11 cellular contexts compared by ENCODE assay signal in the genomic region with DNA sequence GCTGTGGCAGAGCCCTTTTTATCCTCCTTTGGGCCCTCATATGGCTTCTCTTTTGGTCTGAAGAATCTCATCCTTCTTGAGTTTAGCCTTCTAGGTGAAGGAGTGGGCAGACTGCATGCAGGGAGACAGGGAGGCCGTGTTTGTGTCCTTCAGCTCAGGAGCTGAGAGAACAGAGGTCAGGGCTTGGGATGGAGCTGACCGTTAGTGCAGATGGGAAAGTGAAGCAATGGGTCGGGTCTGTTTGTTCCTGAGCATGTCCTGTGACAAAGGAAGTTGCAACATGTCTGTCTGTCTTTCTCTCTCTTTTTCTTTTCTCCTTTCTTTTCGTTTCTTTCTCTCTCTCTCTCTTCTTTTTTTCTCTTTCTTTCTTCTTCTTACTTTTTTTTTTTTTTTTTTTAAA. TPM values are rescaled to one million over a fixed set of nuclear protein-coding genes. Genes with fewer than 3 reads are reported as not detected.
DNase-seq lines count a peak whose midpoint lies in the region; ATAC-seq, FAIRE-seq and TF ChIP-seq lines count a peak whose summit lies in the region.
"Had no signal": no experiment of that assay in that cellular context is flagged by ENCODE, and none has a peak within 500 bp of the region (broad histone marks: within the 10 kb centered on the region; RNA-seq: fewer than 3 reads in every experiment).

No MANE protein-coding gene starts in this region.

- DNase-seq in activated naive CD8-positive, alpha-beta T cell treated with anti-CD3 and anti-CD28 coated beads for 36 hours, result no peak
- DNase-seq in GM12878 (ENCODE audit: low read depth, low spot score) (no peak), right lobe of liver (peak; percentile 60 to 87 (median 76)), upper lobe of left lung (no peak), HPDE6-E6E7 (ENCODE audit: extremely low spot score) (no peak), iPS-NIHi11 (ENCODE audit: low spot score) (no peak)
- DNase-seq in activated T-helper 1 cell treated with anti-CD3 and anti-CD28 coated beads, Interleukin-12 subunit alpha, Interleukin-12 subunit beta, Interleukin-2, Interleukin-4 antibody, amounts not matched to agents 30 ng/mL and 10 ng/mL and 1 ng/mL, durations not matched to agents 14 hours and 24 hours and 36 hours (ENCODE audit: low spot score), result no peak
- DNase-seq: OCI-M1; stimulated activated naive CD4-positive, alpha-beta T cell had no signal

- no peak overlapping the region for H3K4me2 ChIP-seq in GM12878 (ENCODE audit: control insufficient read depth, insufficient read depth)

- TF ChIP-seq POLR2A in GM12878 (IDR thresholded peaks at IDR 0.05; ENCODE audit: low read depth, low read length) (no peak), right lobe of liver (IDR thresholded peaks at IDR 0.05) (peak; percentile 18), upper lobe of left lung (IDR thresholded peaks at IDR 0.05) (no peak)

- H3K4me1 Mint-ChIP-seq in activated naive CD8-positive, alpha-beta T cell (ENCODE audit: low read depth), result peaks cover 64% of the 10 kb centered on the region
- H3K4me1 Mint-ChIP-seq in activated naive CD8-positive, alpha-beta T cell treated with anti-CD3 and anti-CD28 coated beads for 36 hours, result peaks cover 56% of the 10 kb centered on the region
- H3K4me1 Mint-ChIP-seq in activated T-helper 1 cell treated with anti-CD3 and anti-CD28 coated beads, Interleukin-12 subunit alpha, Interleukin-12 subunit beta, Interleukin-2, Interleukin-4 antibody, amounts not matched to agents 30 ng/mL and 10 ng/mL and 1 ng/mL, durations not matched to agents 14 hours and 24 hours and 36 hours (ENCODE audit: low read depth), result peaks cover 84% of the 10 kb centered on the region

- H3K9ac ChIP-seq in GM12878 (ENCODE audit: control insufficient read depth, insufficient read depth, low read length), result no peak overlapping the region

- CTCF ChIA-PET in GM12878 (lab: Yijun Ruan, JAX), result interaction anchor here (0.6 to 2.1 kb wide), 7 partner anchors 10 to 43 kb away, joined by 3 to 10 read pairs (median 4); no protein-coding TSS in a partner anchor

- no peak overlapping the region for H2AFZ ChIP-seq in GM12878 (ENCODE audit: control insufficient read depth, low read depth, low read length)

- H3K36me3 ChIP-seq in GM12878 (ENCODE audit: control insufficient read depth in 2 of 2, insufficient read depth in 2 of 2, low read length in 1 of 2) (peaks cover 12 to 15% of the 10 kb centered on the region in 2 experiments), right lobe of liver (no peaks in the 10 kb centered on the region), upper lobe of left lung (no peaks in the 10 kb centered on the region)

- TF ChIP-seq CTCF in GM12878 (IDR thresholded peaks at IDR 0.05 in 2 of 3, conservative IDR thresholded peaks at IDR 0.05 in 1 of 3; ENCODE audit: control insufficient read depth in 2 of 3, extremely low read depth in 1 of 3, insufficient read depth in 1 of 3, low read depth in 3 of 3, low read length in 3 of 3) (no peak), right lobe of liver (IDR thresholded peaks at IDR 0.05) (no peak), upper lobe of left lung (IDR thresholded peaks at IDR 0.05) (no peak)

- ATAC-seq in GM12878, result no peak
- ATAC-seq in right lobe of liver, result peak; percentile 88 to 93 (median 90)
- ATAC-seq in upper lobe of left lung (ENCODE audit: low FRiP score in 2 of 2), result peak in 1 of 2 donors; percentile 63
- ATAC-seq: activated CD4-positive, CD25-positive, alpha-beta regulatory T cell treated with anti-CD3 and anti-CD28 coated beads, Interleukin-2, amount 50 U/mL, for 24 hours had no signal

- peaks cover 19% of the 10 kb centered on the region for H4K20me1 ChIP-seq in GM12878 (ENCODE audit: control insufficient read depth, insufficient read depth)

- WGBS in GM12878 (ENCODE audit: insufficient coverage, insufficient replicate concordance, low lambda C conversion rate, missing lambda C conversion rate), result 67% methylated on average over 4 of the region's 4 CpGs
- WGBS in right lobe of liver (ENCODE audit: insufficient coverage, low coverage, low lambda C conversion rate, missing lambda C conversion rate), result 6% methylated on average over 4 of the region's 4 CpGs
- 21 to 25% methylated on average over 4 of the region's 4 CpGs for WGBS in upper lobe of left lung, 2 donors

- TF ChIP-seq RAD21 in GM12878 (IDR thresholded peaks at IDR 0.05; ENCODE audit: insufficient read depth, low read depth, low read length), result no peak

- H3K27ac ChIP-seq in GM12878 (ENCODE audit: control insufficient read depth, insufficient read depth) (no peak overlapping the region), right lobe of liver (peak overlapping the region; percentile 28 to 85 (median 75)), upper lobe of left lung (peak overlapping the region; percentile 19 to 77 (median 58))

- H3K27ac Mint-ChIP-seq in activated naive CD8-positive, alpha-beta T cell, result peak overlapping the region; percentile 59
- H3K27ac Mint-ChIP-seq in activated naive CD8-positive, alpha-beta T cell treated with anti-CD3 and anti-CD28 coated beads for 36 hours, result no peak overlapping the region
- no peak overlapping the region for H3K27ac Mint-ChIP-seq in activated T-helper 1 cell treated with anti-CD3 and anti-CD28 coated beads, Interleukin-12 subunit alpha, Interleukin-12 subunit beta, Interleukin-2, Interleukin-4 antibody, amounts not matched to agents 30 ng/mL and 10 ng/mL and 1 ng/mL, durations not matched to agents 14 hours and 24 hours and 36 hours

- peaks cover 65% of the 10 kb centered on the region for H3K79me2 ChIP-seq in GM12878 (ENCODE audit: control insufficient read depth, insufficient read depth, low read length)

- TF ChIP-seq EP300 in GM12878 (IDR thresholded peaks at IDR 0.05; ENCODE audit: borderline replicate concordance in 1 of 2, control insufficient read depth in 1 of 2, low read depth in 2 of 2, low read length in 2 of 2) (no peak), upper lobe of left lung (IDR thresholded peaks at IDR 0.05) (no peak)

- in situ Hi-C loops in GM12878 (cut with MboI), result no loop called here

- H3K4me3 ChIP-seq in GM12878 (no peak overlapping the region), right lobe of liver (peak overlapping the region in 1 of 3 donors; percentile 6), upper lobe of left lung (no peak overlapping the region)

- H3K27me3 ChIP-seq in GM12878 (replicated peaks in 1 of 2; ENCODE audit: control insufficient read depth in 2 of 2, insufficient read depth in 2 of 2, low read length in 1 of 2), result no peaks in the 10 kb centered on the region
- no peaks in the 10 kb centered on the region for H3K27me3 ChIP-seq in right lobe of liver
- H3K27me3 ChIP-seq in upper lobe of left lung, result no peaks in the 10 kb centered on the region

- intact Hi-C loops in GM12878 (cut with micrococcal nuclease; ENCODE audit: unreplicated experiment), result no loop called here
- intact Hi-C loops in right lobe of liver (cut with DNase I), result no loop called here
- intact Hi-C loops in activated T-helper 1 cell treated with anti-CD3 and anti-CD28 coated beads, Interleukin-12 subunit alpha, Interleukin-12 subunit beta, Interleukin-2, Interleukin-4 antibody, amounts not matched to agents 30 ng/mL and 10 ng/mL and 1 ng/mL, durations not matched to agents 14 hours and 24 hours and 36 hours (cut with micrococcal nuclease), result no loop called here

- H3K27me3 Mint-ChIP-seq in activated naive CD8-positive, alpha-beta T cell, result no peaks in the 10 kb centered on the region
- no peaks in the 10 kb centered on the region for H3K27me3 Mint-ChIP-seq in activated naive CD8-positive, alpha-beta T cell treated with anti-CD3 and anti-CD28 coated beads for 36 hours
- H3K27me3 Mint-ChIP-seq in activated T-helper 1 cell treated with anti-CD3 and anti-CD28 coated beads, Interleukin-12 subunit alpha, Interleukin-12 subunit beta, Interleukin-2, Interleukin-4 antibody, amounts not matched to agents 30 ng/mL and 10 ng/mL and 1 ng/mL, durations not matched to agents 14 hours and 24 hours and 36 hours (ENCODE audit: insufficient read depth), result no peaks in the 10 kb centered on the region

- no peaks in the 10 kb centered on the region for H3K9me3 Mint-ChIP-seq in activated naive CD8-positive, alpha-beta T cell (ENCODE audit: low read depth)
- H3K9me3 Mint-ChIP-seq in activated naive CD8-positive, alpha-beta T cell treated with anti-CD3 and anti-CD28 coated beads for 36 hours, result no peaks in the 10 kb centered on the region
- no peaks in the 10 kb centered on the region for H3K9me3 Mint-ChIP-seq in activated T-helper 1 cell treated with anti-CD3 and anti-CD28 coated beads, Interleukin-12 subunit alpha, Interleukin-12 subunit beta, Interleukin-2, Interleukin-4 antibody, amounts not matched to agents 30 ng/mL and 10 ng/mL and 1 ng/mL, durations not matched to agents 14 hours and 24 hours and 36 hours

- POLR2A ChIA-PET in GM12878 (lab: Charles Lee), result interaction anchor here (0.6 to 21.4 kb wide), 4 partner anchors 9 to 44 kb away, joined by 3 to 334 read pairs (median 3); partner anchors contain the start of gene MAPKAPK2

- RAD21 ChIA-PET in GM12878 (lab: Charles Lee; ENCODE audit: unreplicated experiment), result interaction anchor here (1.6 to 2.2 kb wide), 2 partner anchors 20 to 36 kb away, joined by 6 to 9 read pairs; no protein-coding TSS in a partner anchor

- H3K9me3 ChIP-seq in GM12878 (replicated peaks; ENCODE audit: control insufficient read depth, insufficient read depth, low read length), result no peaks in the 10 kb centered on the region
- H3K9me3 ChIP-seq in right lobe of liver, result no peaks in the 10 kb centered on the region
- no peaks in the 10 kb centered on the region for H3K9me3 ChIP-seq in upper lobe of left lung

- FAIRE-seq in GM12878 (lab: Jason Lieb, UNC), result no peak

- no peak overlapping the region for H3K4me3 Mint-ChIP-seq in activated naive CD8-positive, alpha-beta T cell
- no peak overlapping the region for H3K4me3 Mint-ChIP-seq in activated naive CD8-positive, alpha-beta T cell treated with anti-CD3 and anti-CD28 coated beads for 36 hours
- no peak overlapping the region for H3K4me3 Mint-ChIP-seq in activated T-helper 1 cell treated with anti-CD3 and anti-CD28 coated beads, Interleukin-12 subunit alpha, Interleukin-12 subunit beta, Interleukin-2, Interleukin-4 antibody, amounts not matched to agents 30 ng/mL and 10 ng/mL and 1 ng/mL, durations not matched to agents 14 hours and 24 hours and 36 hours

- BruUV-seq in GM12878 (replicated peaks; lab: Mats Ljungman, UMichigan), result no TSS peak

- H3K4me1 ChIP-seq in GM12878 (ENCODE audit: control insufficient read depth, insufficient read depth, low read length) (peaks cover 41% of the 10 kb centered on the region), right lobe of liver (peaks cover 8 to 58% (median 25%) of the 10 kb centered on the region in 4 donors), upper lobe of left lung (peaks cover 58 to 79% (median 62%) of the 10 kb centered on the region in 4 donors)

- peaks cover 7% of the 10 kb centered on the region for H3K36me3 Mint-ChIP-seq in activated naive CD8-positive, alpha-beta T cell
- peaks cover 20% of the 10 kb centered on the region for H3K36me3 Mint-ChIP-seq in activated naive CD8-positive, alpha-beta T cell treated with anti-CD3 and anti-CD28 coated beads for 36 hours
- peaks cover 30% of the 10 kb centered on the region for H3K36me3 Mint-ChIP-seq in activated T-helper 1 cell treated with anti-CD3 and anti-CD28 coated beads, Interleukin-12 subunit alpha, Interleukin-12 subunit beta, Interleukin-2, Interleukin-4 antibody, amounts not matched to agents 30 ng/mL and 10 ng/mL and 1 ng/mL, durations not matched to agents 14 hours and 24 hours and 36 hours (ENCODE audit: low read depth)

- SMC1A ChIA-PET in GM12878 (lab: Charles Lee; ENCODE audit: uncharacterized antibody, unreplicated experiment), result interaction anchor here (1.1 to 17.9 kb wide), 6 partner anchors 9 to 37 kb away, joined by 3 to 222 read pairs (median 7); no protein-coding TSS in a partner anchor

RNA-seq across cellular contexts. Expression of gene MAPKAPK2, which starts 14.9 kb away (rescaled TPM):
- total RNA-seq in activated naive CD8-positive, alpha-beta T cell treated with anti-CD3 and anti-CD28 coated beads for 36 hours, result 10 to 100 TPM; 53.5 to 57.8 TPM
- 38.9 and 42.0 TPM in 2 replicates for total RNA-seq in GM12878 (2013; cell fraction: nucleolus; rRNA removed)
- total RNA-seq in GM12878 (2014; rRNA removed) (59.9 and 62.6 TPM in 2 replicates), GM12878 (2014; rRNA removed; fragmentation: Illumina TruSeq; extraction: Trizol) (36.1 and 38.8 TPM in 2 replicates), GM12878 (2021) (92.2 and 93.0 TPM in 2 replicates), right lobe of liver (10 to 100 TPM; 25.6 to 46.6 (median 34.0) TPM), upper lobe of left lung (100 to 1,000 TPM in 2 of 6 donors, 10 to 100 TPM in 4; 64.8 to 135 (median 84.3) TPM)
- polyA plus RNA-seq in GM12878 (2011; ENCODE audit: low read depth), result 44.2 TPM
- polyA plus RNA-seq in GM12878 (2011; rRNA removed) (51.0 and 71.7 TPM in 2 replicates), GM12878 (2014; fragmentation: Illumina TruSeq; extraction: Trizol) (66.8 and 70.6 TPM in 2 replicates), GM12878 (2014; fragmentation: Nextera tagmentation; extraction: Ambion mirVana) (1 to 10 TPM in 1 of 2 experiments, under 1 TPM in 1; 0.72 to 4.9 TPM), GM12878 (2014; rRNA removed) (65.5 and 65.7 TPM in 2 replicates), GM12878 (2016; fragmentation: Nextera tagmentation; extraction: Ambion mirVana) (1 to 10 TPM; 4.2 to 6.2 TPM)
- polyA plus RNA-seq in GM12878 (2011; cell fraction: cytosol; rRNA removed), result 83.8 and 84.4 TPM in 2 replicates
- 110 and 118 TPM in 2 replicates for polyA plus RNA-seq in GM12878 (2011; cell fraction: nucleus; rRNA removed)
- 44.4 and 63.5 TPM in 2 replicates for polyA plus RNA-seq in GM12878 (2012)
- polyA minus RNA-seq in GM12878 (2011; rRNA and poly(A)+ RNA removed), result 67.7 and 81.3 TPM in 2 replicates
- polyA minus RNA-seq in GM12878 (2011; cell fraction: cytosol; rRNA and poly(A)+ RNA removed), result 25.1 and 29.4 TPM in 2 replicates
- 23.2 and 39.0 TPM in 2 replicates for polyA minus RNA-seq in GM12878 (2011; cell fraction: nucleus; rRNA and poly(A)+ RNA removed)
- total RNA-seq in activated T-helper 1 cell treated with anti-CD3 and anti-CD28 coated beads, Interleukin-12 subunit alpha, Interleukin-12 subunit beta, Interleukin-2, Interleukin-4 antibody, amounts not matched to agents 30 ng/mL and 10 ng/mL and 1 ng/mL, durations not matched to agents 14 hours and 24 hours and 36 hours, result 117 and 120 TPM in 2 replicates

Comparison
In these comparisons a context has a peak if more than half of its experiments do, and no peak if none do; other contexts are left out.
1. DNase-seq: peak in right lobe of liver (3 of 3); none in activated naive CD8-positive, alpha-beta T cell treated with anti-CD3 and anti-CD28 coated beads for 36 hours (single experiment), GM12878 (single experiment), upper lobe of left lung (0 of 2), HPDE6-E6E7 (single experiment), iPS-NIHi11 (single experiment) and activated T-helper 1 cell treated with anti-CD3 and anti-CD28 coated beads, Interleukin-12 subunit alpha, Interleukin-12 subunit beta, Interleukin-2, Interleukin-4 antibody, amounts not matched to agents 30 ng/mL and 10 ng/mL and 1 ng/mL, durations not matched to agents 14 hours and 24 hours and 36 hours (single experiment).